4 cellular contexts compared by ENCODE assay signal in the genomic region with DNA sequence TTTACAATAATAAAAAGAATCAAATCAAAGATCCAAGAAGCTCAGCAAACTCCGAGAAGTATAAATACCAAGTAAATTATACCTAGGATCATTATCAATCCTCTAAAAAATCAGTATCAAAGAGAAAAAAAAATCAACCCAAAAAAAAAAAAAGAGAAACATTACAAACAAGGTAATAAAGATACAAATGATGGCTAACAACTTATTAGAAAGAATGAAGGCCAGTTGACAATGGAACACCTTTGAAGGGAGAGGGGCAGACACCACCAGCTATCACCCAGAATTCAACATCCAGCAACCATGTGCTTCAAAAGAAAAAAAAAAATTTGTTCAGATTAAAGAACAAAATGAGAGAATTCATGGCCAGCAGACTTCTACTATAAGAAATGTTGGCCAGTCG.
TF ChIP-seq lines count a peak whose summit lies in the region.

No MANE protein-coding gene starts in this region.

TF ChIP-seq in HEK293, 187 proteins besides CTCF, POLR2A, EP300 and RAD21:
- TF ChIP-seq, protein P1, sequence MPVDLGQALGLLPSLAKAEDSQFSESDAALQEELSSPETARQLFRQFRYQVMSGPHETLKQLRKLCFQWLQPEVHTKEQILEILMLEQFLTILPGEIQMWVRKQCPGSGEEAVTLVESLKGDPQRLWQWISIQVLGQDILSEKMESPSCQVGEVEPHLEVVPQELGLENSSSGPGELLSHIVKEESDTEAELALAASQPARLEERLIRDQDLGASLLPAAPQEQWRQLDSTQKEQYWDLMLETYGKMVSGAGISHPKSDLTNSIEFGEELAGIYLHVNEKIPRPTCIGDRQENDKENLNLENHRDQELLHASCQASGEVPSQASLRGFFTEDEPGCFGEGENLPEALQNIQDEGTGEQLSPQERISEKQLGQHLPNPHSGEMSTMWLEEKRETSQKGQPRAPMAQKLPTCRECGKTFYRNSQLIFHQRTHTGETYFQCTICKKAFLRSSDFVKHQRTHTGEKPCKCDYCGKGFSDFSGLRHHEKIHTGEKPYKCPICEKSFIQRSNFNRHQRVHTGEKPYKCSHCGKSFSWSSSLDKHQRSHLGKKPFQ (tag by site-specific recombination; IDR thresholded peaks at IDR 0.05), result no peak
- TF ChIP-seq ZNF157 (tag by site-specific recombination; IDR thresholded peaks at IDR 0.05) (no peak), KLF10 (tag by site-specific recombination; IDR thresholded peaks at IDR 0.05) (no peak), ZNF791 (tag by site-specific recombination; IDR thresholded peaks at IDR 0.05) (no peak)
- TF ChIP-seq, protein P2, sequence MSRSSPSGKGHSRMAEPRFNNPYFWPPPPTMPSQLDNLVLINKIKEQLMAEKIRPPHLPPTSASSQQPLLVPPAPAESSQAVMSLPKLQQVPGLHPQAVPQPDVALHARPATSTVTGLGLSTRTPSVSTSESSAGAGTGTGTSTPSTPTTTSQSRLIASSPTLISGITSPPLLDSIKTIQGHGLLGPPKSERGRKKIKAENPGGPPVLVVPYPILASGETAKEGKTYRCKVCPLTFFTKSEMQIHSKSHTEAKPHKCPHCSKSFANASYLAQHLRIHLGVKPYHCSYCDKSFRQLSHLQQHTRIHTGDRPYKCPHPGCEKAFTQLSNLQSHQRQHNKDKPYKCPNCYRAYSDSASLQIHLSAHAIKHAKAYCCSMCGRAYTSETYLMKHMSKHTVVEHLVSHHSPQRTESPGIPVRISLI (tag by site-specific recombination; IDR thresholded peaks at IDR 0.05), result peak; percentile 59; the same call in 1 of the 2 replicates

TF ChIP-seq in K562, 482 proteins besides CTCF, POLR2A, EP300 and RAD21:
- TF ChIP-seq TRIM28 (IDR thresholded peaks at IDR 0.05), result peak; percentile 53; the same call in 1 of the 2 replicates
- 0 out of 2 replicates have a peak, but pooled peaks have one; percentile 27 for TF ChIP-seq EHMT2 (IDR thresholded peaks at IDR 0.05)
- TF ChIP-seq, protein P3, sequence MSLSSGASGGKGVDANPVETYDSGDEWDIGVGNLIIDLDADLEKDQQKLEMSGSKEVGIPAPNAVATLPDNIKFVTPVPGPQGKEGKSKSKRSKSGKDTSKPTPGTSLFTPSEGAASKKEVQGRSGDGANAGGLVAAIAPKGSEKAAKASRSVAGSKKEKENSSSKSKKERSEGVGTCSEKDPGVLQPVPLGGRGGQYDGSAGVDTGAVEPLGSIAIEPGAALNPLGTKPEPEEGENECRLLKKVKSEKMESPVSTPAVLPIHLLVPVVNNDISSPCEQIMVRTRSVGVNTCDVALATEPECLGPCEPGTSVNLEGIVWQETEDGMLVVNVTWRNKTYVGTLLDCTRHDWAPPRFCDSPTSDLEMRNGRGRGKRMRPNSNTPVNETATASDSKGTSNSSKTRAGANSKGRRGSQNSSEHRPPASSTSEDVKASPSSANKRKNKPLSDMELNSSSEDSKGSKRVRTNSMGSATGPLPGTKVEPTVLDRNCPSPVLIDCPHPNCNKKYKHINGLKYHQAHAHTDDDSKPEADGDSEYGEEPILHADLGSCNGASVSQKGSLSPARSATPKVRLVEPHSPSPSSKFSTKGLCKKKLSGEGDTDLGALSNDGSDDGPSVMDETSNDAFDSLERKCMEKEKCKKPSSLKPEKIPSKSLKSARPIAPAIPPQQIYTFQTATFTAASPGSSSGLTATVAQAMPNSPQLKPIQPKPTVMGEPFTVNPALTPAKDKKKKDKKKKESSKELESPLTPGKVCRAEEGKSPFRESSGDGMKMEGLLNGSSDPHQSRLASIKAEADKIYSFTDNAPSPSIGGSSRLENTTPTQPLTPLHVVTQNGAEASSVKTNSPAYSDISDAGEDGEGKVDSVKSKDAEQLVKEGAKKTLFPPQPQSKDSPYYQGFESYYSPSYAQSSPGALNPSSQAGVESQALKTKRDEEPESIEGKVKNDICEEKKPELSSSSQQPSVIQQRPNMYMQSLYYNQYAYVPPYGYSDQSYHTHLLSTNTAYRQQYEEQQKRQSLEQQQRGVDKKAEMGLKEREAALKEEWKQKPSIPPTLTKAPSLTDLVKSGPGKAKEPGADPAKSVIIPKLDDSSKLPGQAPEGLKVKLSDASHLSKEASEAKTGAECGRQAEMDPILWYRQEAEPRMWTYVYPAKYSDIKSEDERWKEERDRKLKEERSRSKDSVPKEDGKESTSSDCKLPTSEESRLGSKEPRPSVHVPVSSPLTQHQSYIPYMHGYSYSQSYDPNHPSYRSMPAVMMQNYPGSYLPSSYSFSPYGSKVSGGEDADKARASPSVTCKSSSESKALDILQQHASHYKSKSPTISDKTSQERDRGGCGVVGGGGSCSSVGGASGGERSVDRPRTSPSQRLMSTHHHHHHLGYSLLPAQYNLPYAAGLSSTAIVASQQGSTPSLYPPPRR (CRISPR knock-in tag; IDR thresholded peaks at IDR 0.05; ENCODE audit: borderline replicate concordance), result no peak
- no peak for TF ChIP-seq ZBTB7A (IDR thresholded peaks at IDR 0.05; ENCODE audit: borderline replicate concordance, control insufficient read depth, low read depth, low read length)
- peak in 1 of 2 experiments; percentile 37; a peak in 1 of 4 replicates for TF ChIP-seq TRIM24 (IDR thresholded peaks at IDR 0.05)

TF ChIP-seq in SK-N-SH, 30 proteins besides CTCF, POLR2A, EP300 and RAD21:
- TF ChIP-seq, protein P4, sequence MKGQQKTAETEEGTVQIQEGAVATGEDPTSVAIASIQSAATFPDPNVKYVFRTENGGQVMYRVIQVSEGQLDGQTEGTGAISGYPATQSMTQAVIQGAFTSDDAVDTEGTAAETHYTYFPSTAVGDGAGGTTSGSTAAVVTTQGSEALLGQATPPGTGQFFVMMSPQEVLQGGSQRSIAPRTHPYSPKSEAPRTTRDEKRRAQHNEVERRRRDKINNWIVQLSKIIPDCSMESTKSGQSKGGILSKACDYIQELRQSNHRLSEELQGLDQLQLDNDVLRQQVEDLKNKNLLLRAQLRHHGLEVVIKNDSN (IDR thresholded peaks at IDR 0.05; ENCODE audit: borderline replicate concordance, low read depth), result no peak
- TF ChIP-seq GATA2 (CRISPR knock-in tag; IDR thresholded peaks at IDR 0.05) (no peak), SMC3 (IDR thresholded peaks at IDR 0.05; ENCODE audit: low read depth, low read length) (no peak), EZH2phosphoT487 (IDR thresholded peaks at IDR 0.05; ENCODE audit: borderline replicate concordance, low read depth) (no peak), MAX (IDR thresholded peaks at IDR 0.05; ENCODE audit: low read depth) (no peak), USF2 (IDR thresholded peaks at IDR 0.05; ENCODE audit: borderline replicate concordance, low read depth, low read length) (no peak), YY1 (IDR thresholded peaks at IDR 0.05; ENCODE audit: low read depth) (no peak), GABPA (IDR thresholded peaks at IDR 0.05; ENCODE audit: low read depth) (no peak)
- TF ChIP-seq, protein P5, sequence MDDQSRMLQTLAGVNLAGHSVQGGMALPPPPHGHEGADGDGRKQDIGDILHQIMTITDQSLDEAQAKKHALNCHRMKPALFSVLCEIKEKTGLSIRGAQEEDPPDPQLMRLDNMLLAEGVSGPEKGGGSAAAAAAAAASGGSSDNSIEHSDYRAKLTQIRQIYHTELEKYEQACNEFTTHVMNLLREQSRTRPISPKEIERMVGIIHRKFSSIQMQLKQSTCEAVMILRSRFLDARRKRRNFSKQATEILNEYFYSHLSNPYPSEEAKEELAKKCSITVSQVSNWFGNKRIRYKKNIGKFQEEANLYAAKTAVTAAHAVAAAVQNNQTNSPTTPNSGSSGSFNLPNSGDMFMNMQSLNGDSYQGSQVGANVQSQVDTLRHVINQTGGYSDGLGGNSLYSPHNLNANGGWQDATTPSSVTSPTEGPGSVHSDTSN (IDR thresholded peaks at IDR 0.05), result no peak

TF ChIP-seq in WTC11, 78 proteins besides CTCF, POLR2A, EP300 and RAD21:
- TF ChIP-seq RORB (CRISPR knock-in tag; IDR thresholded peaks at IDR 0.05), result no peak
- TF ChIP-seq CREM (CRISPR knock-in tag; IDR thresholded peaks at IDR 0.05), result no peak
- TF ChIP-seq ZNF671 (CRISPR knock-in tag; IDR thresholded peaks at IDR 0.05), result no peak
- TF ChIP-seq TP53 (CRISPR knock-in tag; IDR thresholded peaks at IDR 0.05), result no peak
- TF ChIP-seq NR1H2 (CRISPR knock-in tag; IDR thresholded peaks at IDR 0.05), result no peak
- no peak for TF ChIP-seq TEAD4 (CRISPR knock-in tag; IDR thresholded peaks at IDR 0.05)
